In the genomic region with DNA sequence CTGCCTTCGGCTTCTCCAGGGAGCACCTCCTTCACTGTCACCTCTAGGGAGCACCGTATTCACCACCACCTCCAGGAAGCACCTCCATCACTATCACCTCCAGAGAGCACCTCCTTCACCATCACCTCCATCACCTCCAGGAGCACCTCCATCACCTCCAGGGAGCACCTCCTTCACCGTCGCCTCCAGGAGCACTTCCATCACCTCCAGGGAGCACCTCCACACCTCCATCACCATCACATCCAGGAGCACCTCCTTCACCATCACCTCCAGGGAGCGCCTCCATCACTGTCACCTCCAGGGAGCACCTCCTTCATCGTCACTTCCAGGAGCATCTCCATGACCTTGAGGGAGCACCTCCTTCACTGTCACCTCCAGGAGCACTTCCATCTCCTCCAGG, we compare ENCODE assay signal across 1 cellular context.
TF ChIP-seq lines count a peak whose summit lies in the region.

No MANE protein-coding gene starts in this region.

TF ChIP-seq in SK-N-SH treated with all-trans-retinoic acid at 6 μM for 48 hours, 23 proteins besides CTCF, POLR2A, EP300 and RAD21 (continued from another document):
- TF ChIP-seq, protein P1, sequence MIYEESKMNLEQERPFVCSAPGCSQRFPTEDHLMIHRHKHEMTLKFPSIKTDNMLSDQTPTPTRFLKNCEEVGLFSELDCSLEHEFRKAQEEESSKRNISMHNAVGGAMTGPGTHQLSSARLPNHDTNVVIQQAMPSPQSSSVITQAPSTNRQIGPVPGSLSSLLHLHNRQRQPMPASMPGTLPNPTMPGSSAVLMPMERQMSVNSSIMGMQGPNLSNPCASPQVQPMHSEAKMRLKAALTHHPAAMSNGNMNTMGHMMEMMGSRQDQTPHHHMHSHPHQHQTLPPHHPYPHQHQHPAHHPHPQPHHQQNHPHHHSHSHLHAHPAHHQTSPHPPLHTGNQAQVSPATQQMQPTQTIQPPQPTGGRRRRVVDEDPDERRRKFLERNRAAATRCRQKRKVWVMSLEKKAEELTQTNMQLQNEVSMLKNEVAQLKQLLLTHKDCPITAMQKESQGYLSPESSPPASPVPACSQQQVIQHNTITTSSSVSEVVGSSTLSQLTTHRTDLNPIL (CRISPR knock-in tag; IDR thresholded peaks at IDR 0.05; ENCODE audit: low read depth), result no peak
- no peak for TF ChIP-seq PPARA (CRISPR knock-in tag; IDR thresholded peaks at IDR 0.05; ENCODE audit: borderline replicate concordance)
- TF ChIP-seq TOX (CRISPR knock-in tag; IDR thresholded peaks at IDR 0.05; ENCODE audit: borderline replicate concordance), result no peak
- no peak for TF ChIP-seq TCF4 (CRISPR knock-in tag; IDR thresholded peaks at IDR 0.05; ENCODE audit: borderline replicate concordance)
- TF ChIP-seq ISL1 (CRISPR knock-in tag; IDR thresholded peaks at IDR 0.05), result no peak
- TF ChIP-seq SNAI2 (CRISPR knock-in tag; IDR thresholded peaks at IDR 0.05), result no peak
- TF ChIP-seq CSDC2 (CRISPR knock-in tag; IDR thresholded peaks at IDR 0.05), result no peak
- TF ChIP-seq ZNF70 (CRISPR knock-in tag; IDR thresholded peaks at IDR 0.05), result no peak
- no peak for TF ChIP-seq ARNTL (CRISPR knock-in tag; IDR thresholded peaks at IDR 0.05; ENCODE audit: borderline replicate concordance, low read depth)
- TF ChIP-seq ESRRG (CRISPR knock-in tag; IDR thresholded peaks at IDR 0.05), result no peak
- TF ChIP-seq ZNF565 (CRISPR knock-in tag; conservative IDR thresholded peaks at IDR 0.05; ENCODE audit: low read depth), result no peak
- no peak for TF ChIP-seq ZC3H10 (CRISPR knock-in tag; IDR thresholded peaks at IDR 0.05)
